In genomic region chr2:241860184-241861078, GRCh38 we compare ENCODE assay signal across 1 cellular context.
TF ChIP-seq lines count a peak whose summit lies in the region.

No MANE protein-coding gene starts in this region.

TF ChIP-seq in H1, 55 proteins besides CTCF, POLR2A, EP300 and RAD21:
- TF ChIP-seq USF2 (IDR thresholded peaks at IDR 0.05; ENCODE audit: low read length) = no peak
- no peak for TF ChIP-seq BRCA1 (IDR thresholded peaks at IDR 0.05; ENCODE audit: low read depth, low read length)
- no peak for TF ChIP-seq MAFK (IDR thresholded peaks at IDR 0.05; ENCODE audit: low read depth, low read length)
